Comparison of ENCODE assay signal across 2 cellular contexts in genomic region chr20:62595491-62595890, GRCh38.
TF ChIP-seq lines count a peak whose summit lies in the region.

No MANE protein-coding gene starts in this region.

TF ChIP-seq in IMR-90, 13 proteins besides CTCF, POLR2A, EP300 and RAD21:
- TF ChIP-seq MAZ (IDR thresholded peaks at IDR 0.05; ENCODE audit: borderline replicate concordance, low read depth, low read length) = 0 out of 2 replicates have a peak, but pooled peaks have one; percentile 12
- peak; percentile 89 for TF ChIP-seq USF2 (IDR thresholded peaks at IDR 0.05; ENCODE audit: low read depth, low read length)
- no peak for TF ChIP-seq NFE2L2 (IDR thresholded peaks at IDR 0.05; ENCODE audit: low read depth, low read length)
- TF ChIP-seq, protein P1, sequence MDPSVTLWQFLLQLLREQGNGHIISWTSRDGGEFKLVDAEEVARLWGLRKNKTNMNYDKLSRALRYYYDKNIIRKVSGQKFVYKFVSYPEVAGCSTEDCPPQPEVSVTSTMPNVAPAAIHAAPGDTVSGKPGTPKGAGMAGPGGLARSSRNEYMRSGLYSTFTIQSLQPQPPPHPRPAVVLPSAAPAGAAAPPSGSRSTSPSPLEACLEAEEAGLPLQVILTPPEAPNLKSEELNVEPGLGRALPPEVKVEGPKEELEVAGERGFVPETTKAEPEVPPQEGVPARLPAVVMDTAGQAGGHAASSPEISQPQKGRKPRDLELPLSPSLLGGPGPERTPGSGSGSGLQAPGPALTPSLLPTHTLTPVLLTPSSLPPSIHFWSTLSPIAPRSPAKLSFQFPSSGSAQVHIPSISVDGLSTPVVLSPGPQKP (IDR thresholded peaks at IDR 0.05; ENCODE audit: borderline replicate concordance, low read depth, low read length) = no peak
TF ChIP-seq in IMR-90: peak in this region for 2.

TF ChIP-seq in HepG2, 621 proteins besides CTCF, POLR2A, EP300 and RAD21:
- TF ChIP-seq ZSCAN30 (CRISPR knock-in tag; IDR thresholded peaks at IDR 0.05) = no peak
- peak; percentile 55 for TF ChIP-seq USF2 (IDR thresholded peaks at IDR 0.05; ENCODE audit: low read depth, low read length)
- no peak; the same call in 1 of the 2 replicates for TF ChIP-seq USF2 (CRISPR knock-in tag; IDR thresholded peaks at IDR 0.05; ENCODE audit: borderline replicate concordance)
- TF ChIP-seq CEBPG (CRISPR knock-in tag; IDR thresholded peaks at IDR 0.05) = no peak
